ENCODE assay signal across 1 cellular context in the genomic region with DNA sequence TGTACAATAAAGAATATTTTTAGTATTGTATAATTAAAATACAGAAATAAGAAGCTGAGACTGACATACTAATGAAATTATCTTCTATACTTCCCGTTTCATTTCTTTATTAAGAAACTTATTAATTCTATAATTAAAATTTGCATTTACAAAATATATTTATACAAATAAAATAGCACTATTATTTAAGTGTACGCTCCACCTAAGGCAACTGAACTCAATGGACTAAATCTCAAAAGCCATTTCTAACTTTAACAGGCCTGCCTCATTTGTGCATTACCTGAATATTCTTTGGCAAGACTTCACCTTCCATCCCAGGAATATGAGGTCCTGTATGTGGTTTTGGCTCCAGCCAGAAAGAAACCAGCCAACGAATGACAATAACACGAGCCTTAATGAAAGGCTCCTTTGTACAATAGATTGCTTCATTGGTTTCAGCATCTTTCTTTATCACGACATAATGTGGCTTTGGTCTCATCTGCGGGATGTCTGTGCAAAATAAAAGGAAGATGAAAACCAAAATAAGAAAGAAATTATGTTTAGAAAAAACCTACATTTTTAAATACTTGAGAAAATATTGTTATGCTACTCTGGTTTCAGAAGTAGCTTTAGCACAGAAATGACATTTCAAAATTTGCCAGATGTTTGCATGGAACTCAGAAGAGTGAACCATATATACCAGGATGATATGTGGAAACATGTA.
TF ChIP-seq lines count a peak whose summit lies in the region.

No MANE protein-coding gene starts in this region.

TF ChIP-seq in HepG2, 621 proteins besides CTCF, POLR2A, EP300 and RAD21:
- no peak for TF ChIP-seq ZNF724P (CRISPR knock-in tag; IDR thresholded peaks at IDR 0.05; ENCODE audit: borderline replicate concordance)
- 0 out of 2 replicates have a peak, but pooled peaks have one; percentile 43 for TF ChIP-seq MTF1 (CRISPR knock-in tag; IDR thresholded peaks at IDR 0.05)
- TF ChIP-seq ZNF205 (CRISPR knock-in tag; IDR thresholded peaks at IDR 0.05): no peak
TF ChIP-seq in HepG2: peak in this region for 1.
